ENCODE assay signal across 9 cellular contexts in the genomic region with DNA sequence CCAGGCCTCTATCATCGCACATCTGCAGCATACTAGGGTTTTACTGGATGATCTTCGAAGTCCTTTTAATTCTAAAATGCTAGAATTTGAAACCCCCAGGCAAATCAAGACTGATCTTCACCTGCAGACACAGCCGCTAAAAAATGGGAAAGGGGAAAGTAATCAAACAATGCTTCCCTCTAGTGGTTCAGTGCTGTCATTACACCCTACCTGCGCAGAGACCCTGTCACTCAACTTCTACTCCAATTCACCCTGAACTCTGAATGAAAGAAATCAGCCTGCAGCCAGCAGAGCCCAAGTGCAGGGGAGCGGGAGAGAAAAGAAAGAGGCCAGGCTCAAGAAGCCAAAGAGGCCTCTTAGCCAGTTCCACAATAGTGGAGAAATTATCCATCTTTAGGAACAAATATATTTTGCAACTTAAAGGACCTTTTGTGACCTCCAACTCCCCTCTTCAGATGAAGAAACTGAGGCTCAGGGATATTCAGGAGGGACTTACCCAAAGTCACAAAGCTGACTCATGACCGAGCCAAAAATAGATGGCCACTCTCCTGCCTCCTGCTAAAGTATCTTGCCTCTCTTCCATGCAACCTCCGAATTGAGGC. TPM values are rescaled to one million over a fixed set of nuclear protein-coding genes. Genes with fewer than 3 reads are reported as not detected.
DNase-seq lines count a peak whose midpoint lies in the region; ATAC-seq, FAIRE-seq and TF ChIP-seq lines count a peak whose summit lies in the region.
"Had no signal": no experiment of that assay in that cellular context is flagged by ENCODE, and none has a peak within 500 bp of the region (broad histone marks: within the 10 kb centered on the region; RNA-seq: fewer than 3 reads in every experiment).

No MANE protein-coding gene starts in this region.

- peak; percentile 96 for TF ChIP-seq CTCF in astrocyte of the cerebellum (IDR thresholded peaks at IDR 0.05; ENCODE audit: low read depth, low read length, missing control alignments)

- ATAC-seq in HG02981 (IDR thresholded peaks at IDR 0.05; ENCODE audit: unreplicated experiment): no peak

- DNase-seq in EH (ENCODE audit: low read depth) (peak; percentile 26), HT1080 (ENCODE audit: low read depth) (peak; percentile 30), RPMI7951 (ENCODE audit: low read depth) (peak; percentile 9), astrocyte of the cerebellum (ENCODE audit: low read depth) (no peak), posterior vena cava (ENCODE audit: low spot score) (no peak)
- DNase-seq in stimulated activated CD8-positive, alpha-beta memory T cell treated with anti-CD3 and anti-CD28 coated beads, Interleukin-4, amount 100 ng/mL, for 1 hour (ENCODE audit: low read depth in 2 of 2, low spot score in 1 of 2): peak; percentile 4 to 13
- DNase-seq: right cardiac atrium had no signal

- intact Hi-C loops in posterior vena cava (cut with DNase I): loop anchor here (2.0 to 5.0 kb wide), 3 partner anchors 238 to 383 kb away; no protein-coding TSS in a partner anchor

- FAIRE-seq in islet of Langerhans (lab: Jason Lieb, UNC): peak; percentile 90

- in situ Hi-C loops in astrocyte of the cerebellum (cut with HindIII; ENCODE audit: low sequenced_read_pairs): loop anchor here (5.0 to 10.0 kb wide), 3 partner anchors 253 to 383 kb away; partner anchors contain the start of gene SAA2

- H3K4me3 ChIP-seq in astrocyte of the cerebellum (ENCODE audit: low read depth, low read length): no peak overlapping the region

RNA-seq across cellular contexts. Expression of gene SERGEF, which starts 33.0 kb away (rescaled TPM):
- 23.2 and 30.8 TPM in 2 replicates for total RNA-seq in HT1080 (2014; rRNA removed; shearing (Covaris generic))
- polyA plus RNA-seq in HT1080 (2015; cell fraction: cytosol; rRNA removed): 22.2 and 23.1 TPM in 2 replicates
- polyA plus RNA-seq in HT1080 (2015; cell fraction: nucleus; rRNA removed): 13.6 and 15.9 TPM in 2 replicates
- 15.6 and 18.3 TPM in 2 replicates for total RNA-seq in RPMI7951 (2014; rRNA removed; shearing (Covaris generic))
- 10 to 100 TPM; 32.6 to 37.9 TPM for total RNA-seq in posterior vena cava

Comparison
In these comparisons a context has a peak if more than half of its experiments do, and no peak if none do; other contexts are left out.
1. DNase-seq: peak in EH (single experiment), HT1080 (single experiment), RPMI7951 (single experiment) and stimulated activated CD8-positive, alpha-beta memory T cell treated with anti-CD3 and anti-CD28 coated beads, Interleukin-4, amount 100 ng/mL, for 1 hour (2 of 2); none in astrocyte of the cerebellum (single experiment) and posterior vena cava (single experiment).